In genomic region chr18:24403076-24403475, GRCh38 we compare ENCODE assay signal across 9 cellular contexts. TPM values are rescaled to one million over a fixed set of nuclear protein-coding genes. Genes with fewer than 3 reads are reported as not detected.
"Had no signal": no experiment of that assay in that cellular context is flagged by ENCODE, and none has a peak within 500 bp of the region (broad histone marks: within the 10 kb centered on the region; RNA-seq: fewer than 3 reads in every experiment).

No MANE protein-coding gene starts in this region.

- H3K9ac ChIP-seq: KMS-11 had no signal

- H3K27ac ChIP-seq: HL-60, KMS-11 had no signal

- DNase-seq: IMR-90, KG1 had no signal

- ATAC-seq: HepG2, K562 had no signal

- H3K4me2 ChIP-seq: KMS-11 had no signal

- H3K4me3 ChIP-seq: K562 had no signal

RNA-seq across cellular contexts. Expression of gene OSBPL1A, which starts 5.5 kb away (rescaled TPM):
- polyA plus RNA-seq: HepG2 had no signal

RNA-seq across cellular contexts. Expression of gene HRH4, which starts 57.4 kb away (rescaled TPM):
- total RNA-seq: HepG2, HT-29, HT1080, IMR-90, K562 had no signal
- polyA plus RNA-seq: HepG2, IgD-negative memory B cell, IMR-90, K562 had no signal
